8 cellular contexts compared by ENCODE assay signal in genomic region chr3:58164916-58165821, GRCh38. TPM values are rescaled to one million over a fixed set of nuclear protein-coding genes. Genes with fewer than 3 reads are reported as not detected.
DNase-seq lines count a peak whose midpoint lies in the region; ATAC-seq, FAIRE-seq and TF ChIP-seq lines count a peak whose summit lies in the region.
"Had no signal": no experiment of that assay in that cellular context is flagged by ENCODE, and none has a peak within 500 bp of the region (broad histone marks: within the 10 kb centered on the region; RNA-seq: fewer than 3 reads in every experiment).

No MANE protein-coding gene starts in this region.

- no peak for TF ChIP-seq RAD21 in K562 (CRISPR knock-in tag; conservative IDR thresholded peaks at IDR 0.05 in 1 of 2, IDR thresholded peaks at IDR 0.05 in 1 of 2)

- POLR2A ChIA-PET in K562 (lab: Yijun Ruan, JAX): interaction anchor here (0.6 to 1.1 kb wide), 5 partner anchors 17 to 202 kb away, joined by 3 read pairs; no protein-coding TSS in a partner anchor

- peak; percentile 57 for DNase-seq in NCI-H146 (lab: John Stamatoyannopoulos, UW)
- DNase-seq in K562 (ENCODE audit: extremely low read depth in 1 of 4, low spot score in 3 of 4): no peak
- no peak for DNase-seq in left lobe of liver (ENCODE audit: low spot score)
- no peak for DNase-seq in testis
- no peak for DNase-seq in NCI-H2107 (lab: John Stamatoyannopoulos, UW)
- DNase-seq in RCC 7860 (ENCODE audit: low spot score): no peak
- no peak for DNase-seq in NCI-H524 treated with DMSO at 0.1 percent for 48 hours (lab: John Stamatoyannopoulos, UW)

- no peak overlapping the region for H3K4me2 ChIP-seq in K562 (ENCODE audit: insufficient read depth, low read length)

- no peak overlapping the region for H3K4me3 ChIP-seq in K562
- no peak overlapping the region for H3K4me3 ChIP-seq in testis

- H3K9me1 ChIP-seq in K562 (ENCODE audit: control insufficient read depth, insufficient read depth, low read length): peaks cover 3% of the 10 kb centered on the region

- H3K27me3 ChIP-seq in K562 (ENCODE audit: control insufficient read depth in 2 of 2, insufficient read depth in 2 of 2, low read length in 2 of 2) (no peaks in the 10 kb centered on the region), testis (no peaks in the 10 kb centered on the region)

- WGBS in K562 (ENCODE audit: insufficient coverage, low coverage, missing lambda C conversion rate): 72% methylated on average over 11 of the region's 15 CpGs
- WGBS in testis, 2 donors: 51 to 53% methylated on average over 12 to 15 of the region's 15 CpGs

- TF ChIP-seq CTCF in K562 (IDR thresholded peaks at IDR 0.05 in 2 of 3, conservative IDR thresholded peaks at IDR 0.05 in 1 of 3; ENCODE audit: insufficient read depth in 2 of 3, low read depth in 1 of 3, low read length in 3 of 3) (no peak), testis (IDR thresholded peaks at IDR 0.05) (no peak)

- H3K27ac ChIP-seq in K562 (ENCODE audit: extremely low read depth, low read depth, low read length) (peak overlapping the region; percentile 8; the same call in 1 of the 3 replicates), testis (peak overlapping the region; percentile 21 to 68)

- no peak overlapping the region for H2AFZ ChIP-seq in K562 (ENCODE audit: low read depth, low read length)

- H4K20me1 ChIP-seq in K562 (replicated peaks; ENCODE audit: control insufficient read depth, insufficient read depth, low read length): no peaks in the 10 kb centered on the region

- TF ChIP-seq POLR2A in K562 (conservative IDR thresholded peaks at IDR 0.05): no peak
- TF ChIP-seq POLR2A in testis (IDR thresholded peaks at IDR 0.05): no peak

- ATAC-seq in K562: no peak
- ATAC-seq in left lobe of liver: peak; percentile 5

- no peak for FAIRE-seq in K562 (lab: Jason Lieb, UNC)
- FAIRE-seq in RCC 7860 (lab: Jason Lieb, UNC): no peak

- intact Hi-C loops in K562 (cut with micrococcal nuclease) (no loop called here), testis (cut with DNase I; ENCODE audit: low total_unique reads) (loop anchor here (10.0 kb wide), 1 partner anchor 150 kb away; no protein-coding TSS in a partner anchor)

- in situ Hi-C loops in K562 (cut with MboI): loop anchor here (25.0 kb wide), 1 partner anchor 153 kb away; the partner anchor contains the start of gene FLNB

- peaks cover 34 to 39% of the 10 kb centered on the region in 2 experiments for H3K4me1 ChIP-seq in K562 (replicated peaks in 1 of 2; ENCODE audit: control insufficient read depth in 2 of 2, insufficient read depth in 2 of 2, low read length in 2 of 2)
- peaks cover 46% of the 10 kb centered on the region for H3K4me1 ChIP-seq in testis

- no peaks in the 10 kb centered on the region for H3K79me2 ChIP-seq in K562 (ENCODE audit: control insufficient read depth, insufficient read depth, low read length)

- no peak for TF ChIP-seq EP300 in K562 (IDR thresholded peaks at IDR 0.05; ENCODE audit: low read length)

- H3K9ac ChIP-seq in K562 (ENCODE audit: insufficient read depth in 1 of 2, low read depth in 2 of 2, low read length in 2 of 2): peak overlapping the region in 1 of 2 experiments; percentile 62; a peak in 2 of 4 replicates

- CTCF ChIA-PET in K562 (lab: Yijun Ruan, JAX; ENCODE audit: low intra/inter-chr PET ratio): interaction anchor here (0.6 kb wide), 1 partner anchor 176 kb away, joined by 4 read pairs; no protein-coding TSS in a partner anchor

- no TSS peak for BruUV-seq in K562 (replicated peaks; lab: Mats Ljungman, UMichigan)

- H3K9me3 ChIP-seq in K562 (replicated peaks; ENCODE audit: control insufficient read depth, insufficient read depth, low read depth, low read length) (no peaks in the 10 kb centered on the region; the same call in 1 of the 2 replicates), testis (no peaks in the 10 kb centered on the region)

- H3K36me3 ChIP-seq in K562 (ENCODE audit: control insufficient read depth, insufficient read depth, low read length): peaks cover 59% of the 10 kb centered on the region; the same call in 2 of the 3 replicates
- H3K36me3 ChIP-seq in testis (ENCODE audit: low read depth, missing control alignments): no peaks in the 10 kb centered on the region

TF ChIP-seq in K562, 482 proteins besides CTCF, POLR2A, EP300 and RAD21:
- TF ChIP-seq ZNF561 (CRISPR knock-in tag; conservative IDR thresholded peaks at IDR 0.05) (no peak), ZBTB49 (CRISPR knock-in tag; IDR thresholded peaks at IDR 0.05; ENCODE audit: borderline replicate concordance) (no peak)

RNA-seq across cellular contexts. Expression of gene DNASE1L3, which starts 45.6 kb away (rescaled TPM):
- total RNA-seq in K562 (2011; cell fraction: chromatin; rRNA removed; ENCODE audit: low replicate concordance): not detected in 2 replicates
- total RNA-seq in K562 (2011; cell fraction: nucleolus; rRNA removed): not detected in 2 replicates
- not detected in 2 replicates for total RNA-seq in K562 (2011; cell fraction: nucleoplasm; rRNA removed)
- total RNA-seq in K562 (2014; rRNA removed) (not detected in 2 replicates), K562 (2014; rRNA removed; fragmentation: Illumina TruSeq; extraction: Trizol) (not detected in 2 replicates), K562 (2015; rRNA removed; fragmentation: Illumina TruSeq; extraction: Trizol) (not detected in 2 replicates), K562 (2021) (not detected in 2 replicates), left lobe of liver (33.0 TPM), testis (1 to 10 TPM; 1.2 to 3.8 TPM)
- polyA plus RNA-seq in K562 (2011; rRNA removed) (0.06 TPM in 1 of 2 replicates, not detected in the other), K562 (2014; fragmentation: Illumina TruSeq; extraction: Trizol) (not detected in 2 replicates), K562 (2014; fragmentation: Nextera tagmentation; extraction: Ambion mirVana) (not detected), K562 (2014; rRNA removed) (not detected in 2 replicates), testis (ENCODE audit: insufficient read depth, low read depth, low replicate concordance) (8.2 TPM)
- not detected in 2 replicates for polyA plus RNA-seq in K562 (2011; cell fraction: cytosol; rRNA removed)
- polyA plus RNA-seq in K562 (2011; cell fraction: nucleus; rRNA removed): not detected in 2 replicates
- not detected in 2 replicates for polyA plus RNA-seq in K562 (2012)
- polyA minus RNA-seq in K562 (2011; rRNA and poly(A)+ RNA removed): not detected in 2 replicates
- polyA minus RNA-seq in K562 (2011; cell fraction: cytosol; rRNA and poly(A)+ RNA removed): not detected in 2 replicates
- not detected in 2 replicates for polyA minus RNA-seq in K562 (2011; cell fraction: nucleus; rRNA and poly(A)+ RNA removed)
- total RNA-seq: activated CD8-positive, alpha-beta memory T cell treated with anti-CD3 and anti-CD28 coated beads for 36 hours had no signal
